In the genomic region with DNA sequence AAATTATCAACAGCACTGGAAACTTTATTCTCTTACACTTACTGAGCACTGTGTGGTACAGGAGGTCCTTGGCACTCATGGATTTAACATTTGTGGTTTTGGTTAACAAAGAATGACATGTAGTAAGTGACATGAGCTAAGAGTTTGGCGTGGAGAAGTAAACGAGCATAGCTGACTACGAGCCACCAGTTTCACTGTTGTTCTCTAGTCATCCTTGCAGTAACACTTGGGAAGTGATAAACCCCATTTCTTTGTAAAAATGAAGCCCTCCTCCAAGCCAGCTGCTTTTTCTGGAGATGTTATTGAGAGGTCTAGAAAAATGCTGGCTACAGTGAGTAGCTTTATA, we compare ENCODE assay signal across 1 cellular context.
TF ChIP-seq lines count a peak whose summit lies in the region.

No MANE protein-coding gene starts in this region.

TF ChIP-seq in HEK293, 187 proteins besides CTCF, POLR2A, EP300 and RAD21 (continued from another document):
- TF ChIP-seq SALL2 (tag by site-specific recombination; IDR thresholded peaks at IDR 0.05; ENCODE audit: borderline replicate concordance) (no peak), ZNF133 (tag by site-specific recombination; IDR thresholded peaks at IDR 0.05) (no peak), ZNF223 (tag by site-specific recombination; IDR thresholded peaks at IDR 0.05) (no peak), ZBTB8A (tag by site-specific recombination; IDR thresholded peaks at IDR 0.05) (0 out of 2 replicates have a peak, but pooled peaks have one; percentile 12), ZNF266 (tag by site-specific recombination; IDR thresholded peaks at IDR 0.05; ENCODE audit: low read depth) (no peak), SCRT2 (tag by site-specific recombination; IDR thresholded peaks at IDR 0.05) (0 out of 2 replicates have a peak, but pooled peaks have one; percentile 53), GLIS1 (tag by site-specific recombination; IDR thresholded peaks at IDR 0.05) (peak; percentile 74), ZBTB17 (tag by site-specific recombination; IDR thresholded peaks at IDR 0.05) (peak; percentile 70)
- TF ChIP-seq, protein P1, sequence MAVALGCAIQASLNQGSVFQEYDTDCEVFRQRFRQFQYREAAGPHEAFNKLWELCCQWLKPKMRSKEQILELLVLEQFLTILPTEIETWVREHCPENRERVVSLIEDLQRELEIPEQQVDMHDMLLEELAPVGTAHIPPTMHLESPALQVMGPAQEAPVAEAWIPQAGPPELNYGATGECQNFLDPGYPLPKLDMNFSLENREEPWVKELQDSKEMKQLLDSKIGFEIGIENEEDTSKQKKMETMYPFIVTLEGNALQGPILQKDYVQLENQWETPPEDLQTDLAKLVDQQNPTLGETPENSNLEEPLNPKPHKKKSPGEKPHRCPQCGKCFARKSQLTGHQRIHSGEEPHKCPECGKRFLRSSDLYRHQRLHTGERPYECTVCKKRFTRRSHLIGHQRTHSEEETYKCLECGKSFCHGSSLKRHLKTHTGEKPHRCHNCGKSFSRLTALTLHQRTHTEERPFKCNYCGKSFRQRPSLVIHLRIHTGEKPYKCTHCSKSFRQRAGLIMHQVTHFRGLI (tag by site-specific recombination; IDR thresholded peaks at IDR 0.05): no peak
- TF ChIP-seq, protein P2, sequence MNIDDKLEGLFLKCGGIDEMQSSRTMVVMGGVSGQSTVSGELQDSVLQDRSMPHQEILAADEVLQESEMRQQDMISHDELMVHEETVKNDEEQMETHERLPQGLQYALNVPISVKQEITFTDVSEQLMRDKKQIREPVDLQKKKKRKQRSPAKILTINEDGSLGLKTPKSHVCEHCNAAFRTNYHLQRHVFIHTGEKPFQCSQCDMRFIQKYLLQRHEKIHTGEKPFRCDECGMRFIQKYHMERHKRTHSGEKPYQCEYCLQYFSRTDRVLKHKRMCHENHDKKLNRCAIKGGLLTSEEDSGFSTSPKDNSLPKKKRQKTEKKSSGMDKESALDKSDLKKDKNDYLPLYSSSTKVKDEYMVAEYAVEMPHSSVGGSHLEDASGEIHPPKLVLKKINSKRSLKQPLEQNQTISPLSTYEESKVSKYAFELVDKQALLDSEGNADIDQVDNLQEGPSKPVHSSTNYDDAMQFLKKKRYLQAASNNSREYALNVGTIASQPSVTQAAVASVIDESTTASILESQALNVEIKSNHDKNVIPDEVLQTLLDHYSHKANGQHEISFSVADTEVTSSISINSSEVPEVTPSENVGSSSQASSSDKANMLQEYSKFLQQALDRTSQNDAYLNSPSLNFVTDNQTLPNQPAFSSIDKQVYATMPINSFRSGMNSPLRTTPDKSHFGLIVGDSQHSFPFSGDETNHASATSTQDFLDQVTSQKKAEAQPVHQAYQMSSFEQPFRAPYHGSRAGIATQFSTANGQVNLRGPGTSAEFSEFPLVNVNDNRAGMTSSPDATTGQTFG (tag by site-specific recombination; IDR thresholded peaks at IDR 0.05; ENCODE audit: borderline replicate concordance): no peak
